Comparison of ENCODE assay signal across 8 cellular contexts in the genomic region with DNA sequence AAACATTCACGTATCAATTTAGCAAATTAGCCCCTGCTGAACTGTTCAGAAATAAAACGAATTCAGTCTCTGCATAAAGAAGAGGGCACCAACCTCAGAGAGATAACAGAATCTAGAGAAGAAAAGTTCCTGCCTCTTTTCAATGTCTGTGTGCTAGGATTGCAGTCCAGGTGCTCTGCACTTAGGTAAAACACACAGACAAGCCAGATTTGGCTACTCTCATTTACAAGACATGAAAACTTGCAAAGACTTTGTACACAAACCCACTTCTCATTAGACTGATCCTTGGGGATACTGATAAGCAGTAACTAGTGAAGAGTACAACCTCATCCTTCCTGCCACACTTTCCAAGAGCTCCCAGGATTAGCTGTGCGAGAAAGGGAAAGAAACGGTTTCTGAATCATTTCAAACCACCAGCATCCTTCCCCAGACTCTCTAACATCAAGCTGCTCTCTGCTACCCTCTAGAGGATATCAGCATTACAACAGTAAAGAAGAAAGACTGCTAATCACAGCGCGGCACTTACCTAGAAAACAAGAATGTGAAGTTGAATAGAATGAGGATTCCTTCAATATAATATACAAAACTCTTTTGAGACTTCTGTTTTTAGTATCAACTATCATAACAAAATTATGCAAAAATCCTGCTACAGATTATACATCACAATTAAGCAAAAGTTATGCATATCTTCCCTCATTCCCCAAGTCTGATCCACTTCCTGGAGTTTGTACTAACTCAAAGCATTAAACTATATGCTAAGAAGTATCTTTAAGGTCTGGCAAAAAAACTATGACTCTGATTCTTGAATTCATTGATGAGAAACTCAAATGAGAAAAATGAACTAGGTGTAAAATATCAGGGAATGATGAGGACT.
A peak's percentile ranks its signal among the peaks of the same experiment; 100 is the strongest.
DNase-seq lines count a peak whose midpoint lies in the region; ATAC-seq and TF ChIP-seq lines count a peak whose summit lies in the region.

No MANE protein-coding gene starts in this region.

- peak; percentile 45 to 61 for ATAC-seq in naive thymus-derived CD8-positive, alpha-beta T cell

- H3K4me1 Mint-ChIP-seq in naive thymus-derived CD8-positive, alpha-beta T cell = peaks cover 0 to 6% (median 3%) of the 10 kb centered on the region in 4 donors

- peak; percentile 68 for DNase-seq in ACHN
- peak; percentile 53 for DNase-seq in GM10248 (ENCODE audit: extremely low spot score)
- DNase-seq in H7 = peak; percentile 52
- peak; percentile 52 for DNase-seq in KBM-7
- peak; percentile 14 to 81 for DNase-seq in SJCRH30
- DNase-seq in esophagus squamous epithelium (lab: John Stamatoyannopoulos, UW) = no peak
- peak in 3 of 10 donors; percentile 21 to 41 (median 24) for DNase-seq in naive thymus-derived CD8-positive, alpha-beta T cell
- DNase-seq in lower leg skin (ENCODE audit: low spot score in 2 of 2) = no peak

- H3K27me3 Mint-ChIP-seq in naive thymus-derived CD8-positive, alpha-beta T cell = peaks cover 3 to 19% (median 7%) of the 10 kb centered on the region in 5 donors

- H3K4me3 Mint-ChIP-seq in naive thymus-derived CD8-positive, alpha-beta T cell = peak overlapping the region in 1 of 10 donors; percentile 13

- 29 to 35% methylated on average over 6 of the region's 6 CpGs for WGBS in esophagus squamous epithelium, 2 donors
- 32 to 35% methylated on average over 6 of the region's 6 CpGs for WGBS in lower leg skin, 2 donors

- H3K4me1 ChIP-seq in SJCRH30 (peaks cover 34% of the 10 kb centered on the region), esophagus squamous epithelium (peaks cover 0 to 30% (median 0%) of the 10 kb centered on the region in 3 donors)

- H3K27ac ChIP-seq in SJCRH30 = no peak overlapping the region
- no peak overlapping the region for H3K27ac ChIP-seq in esophagus squamous epithelium

- POLR2A ChIA-PET in GM10248 (lab: Yijun Ruan, JAX) = no interaction called here
- POLR2A ChIA-PET in naive thymus-derived CD8-positive, alpha-beta T cell (lab: Charles Lee) = no interaction called here

- intact Hi-C loops in esophagus squamous epithelium (cut with DNase I) (no loop called here), lower leg skin (cut with DNase I; ENCODE audit: low total_unique reads) (no loop called here)

- no peaks in the 10 kb centered on the region for H3K36me3 Mint-ChIP-seq in naive thymus-derived CD8-positive, alpha-beta T cell

- H3K9me3 ChIP-seq in SJCRH30 (replicated peaks) (no peaks in the 10 kb centered on the region), esophagus squamous epithelium (no peaks in the 10 kb centered on the region)

- H3K36me3 ChIP-seq in H7 (replicated peaks; ENCODE audit: control insufficient read depth, insufficient read depth, low read length) = no peaks in the 10 kb centered on the region
- no peaks in the 10 kb centered on the region for H3K36me3 ChIP-seq in SJCRH30
- no peaks in the 10 kb centered on the region for H3K36me3 ChIP-seq in esophagus squamous epithelium

- no peak overlapping the region for H3K27ac Mint-ChIP-seq in naive thymus-derived CD8-positive, alpha-beta T cell

- TF ChIP-seq POLR2A in esophagus squamous epithelium (IDR thresholded peaks at IDR 0.05) = no peak
- no peak for TF ChIP-seq POLR2A in lower leg skin (IDR thresholded peaks at IDR 0.05)

- CTCF ChIA-PET in GM10248 (lab: Yijun Ruan, JAX) = interaction anchor here (0.7 to 3.0 kb wide), 28 partner anchors 9 to 1202 kb away, joined by 3 to 17 read pairs (median 3); no protein-coding TSS in a partner anchor

- in situ Hi-C loops in ACHN (cut with HindIII; ENCODE audit: low pct_ligation_motif_present, low pct_unique_long_range_greater_than_20kb, low sequenced_read_pairs) (no loop called here), KBM-7 (cut with MboI; ENCODE audit: low pct_unique_long_range_greater_than_20kb, low sequenced_read_pairs) (no loop called here)

- H3K4me3 ChIP-seq in H7 (ENCODE audit: insufficient read depth, low read depth, low read length) (no peak overlapping the region), SJCRH30 (no peak overlapping the region), esophagus squamous epithelium (no peak overlapping the region), lower leg skin (ENCODE audit: low read depth, poor library complexity, severe bottlenecking) (no peak overlapping the region)

- peak; percentile 75 for TF ChIP-seq CTCF in GM10248 (IDR thresholded peaks at IDR 0.05; ENCODE audit: control extremely low read depth, extremely low read depth, low read depth, missing control alignments)
- peak; percentile 38 to 74 (median 66) for TF ChIP-seq CTCF in esophagus squamous epithelium (IDR thresholded peaks at IDR 0.05)
- no peak for TF ChIP-seq CTCF in lower leg skin (IDR thresholded peaks at IDR 0.05)

- H3K9me3 Mint-ChIP-seq in naive thymus-derived CD8-positive, alpha-beta T cell = peaks cover 0 to 3% (median 0%) of the 10 kb centered on the region in 9 donors

- no peaks in the 10 kb centered on the region for H3K27me3 ChIP-seq in H7 (ENCODE audit: control insufficient read depth, insufficient read depth, low read length)
- H3K27me3 ChIP-seq in SJCRH30 = no peaks in the 10 kb centered on the region
- no peaks in the 10 kb centered on the region for H3K27me3 ChIP-seq in esophagus squamous epithelium

Comparison
In these comparisons a context has a peak if more than half of its experiments do, and no peak if none do; other contexts are left out.
1. DNase-seq: peak in ACHN (single experiment), GM10248 (single experiment), H7 (single experiment), KBM-7 (single experiment) and SJCRH30 (2 of 2); none in esophagus squamous epithelium (single experiment) and lower leg skin (0 of 2).
2. CTCF ChIP-seq: peak in GM10248 (single experiment) and esophagus squamous epithelium (6 of 6); none in lower leg skin (0 of 3).